ENCODE assay signal across 13 cellular contexts in genomic region chr3:197183582-197183981, GRCh38.
DNase-seq lines count a peak whose midpoint lies in the region; ATAC-seq and TF ChIP-seq lines count a peak whose summit lies in the region.
"Had no signal": no experiment of that assay in that cellular context is flagged by ENCODE, and none has a peak within 500 bp of the region (broad histone marks: within the 10 kb centered on the region; RNA-seq: fewer than 3 reads in every experiment).

No MANE protein-coding gene starts in this region.

- H3K4me3 ChIP-seq in neural cell (ENCODE audit: low read length), result peak overlapping the region; percentile 58
- no peak overlapping the region for H3K4me3 ChIP-seq in CD8-positive, alpha-beta memory T cell (ENCODE audit: low read length)
- H3K4me3 ChIP-seq: stomach had no signal

- no peaks in the 10 kb centered on the region for H3K9me3 Mint-ChIP-seq in CD8-positive, alpha-beta memory T cell
- H3K9me3 Mint-ChIP-seq: activated CD8-positive, alpha-beta T cell treated with anti-CD3 and anti-CD28 coated beads for 36 hours had no signal

- no peaks in the 10 kb centered on the region for H3K36me3 ChIP-seq in neural cell (ENCODE audit: insufficient read depth, low read length)
- H3K36me3 ChIP-seq in CD8-positive, alpha-beta memory T cell (ENCODE audit: insufficient read depth, low read length), result no peaks in the 10 kb centered on the region
- H3K36me3 ChIP-seq: stomach had no signal

- no peak overlapping the region for H2AFZ ChIP-seq in neural cell (ENCODE audit: low read depth, low read length)

- no peaks in the 10 kb centered on the region for H4K20me1 ChIP-seq in neural cell (ENCODE audit: insufficient read depth)

- ATAC-seq in HG02973 (IDR thresholded peaks at IDR 0.05; ENCODE audit: unreplicated experiment), result no peak
- ATAC-seq in HG02884 (IDR thresholded peaks at IDR 0.05; ENCODE audit: unreplicated experiment), result no peak
- ATAC-seq: activated CD8-positive, alpha-beta T cell treated with anti-CD3 and anti-CD28 coated beads for 36 hours; right cardiac atrium had no signal

- no peaks in the 10 kb centered on the region for H3K27me3 Mint-ChIP-seq in CD8-positive, alpha-beta memory T cell
- H3K27me3 Mint-ChIP-seq: activated CD8-positive, alpha-beta T cell treated with anti-CD3 and anti-CD28 coated beads for 36 hours; B cell had no signal

- no peaks in the 10 kb centered on the region for H3K79me2 ChIP-seq in neural cell (replicated peaks; ENCODE audit: insufficient read depth, low read length)

- no peak for TF ChIP-seq CTCF in neural cell (IDR thresholded peaks at IDR 0.05; ENCODE audit: poor library complexity, severe bottlenecking)

- peak; percentile 21 for TF ChIP-seq RAD21 in neural cell (conservative IDR thresholded peaks at IDR 0.05)

- H3K27ac ChIP-seq in neural cell (ENCODE audit: low read length), result peak overlapping the region; percentile 65
- H3K27ac ChIP-seq in CD8-positive, alpha-beta memory T cell (ENCODE audit: low read depth, low read length), result no peak overlapping the region
- H3K27ac ChIP-seq: stomach had no signal

- CTCF ChIA-PET in CD8-positive, alpha-beta memory T cell (lab: Charles Lee), result interaction anchor here (0.9 kb wide), 1 partner anchor 180 kb away, joined by 3 read pairs; no protein-coding TSS in a partner anchor

- peaks cover 12 to 24% (median 15%) of the 10 kb centered on the region in 3 donors for H3K4me1 Mint-ChIP-seq in CD8-positive, alpha-beta memory T cell

- H3K27me3 ChIP-seq in neural cell (ENCODE audit: insufficient read depth, low read depth, low read length), result no peaks in the 10 kb centered on the region
- no peaks in the 10 kb centered on the region for H3K27me3 ChIP-seq in CD8-positive, alpha-beta memory T cell (ENCODE audit: insufficient read depth, low read length, poor library complexity, severe bottlenecking)
- H3K27me3 ChIP-seq: stomach had no signal

- peak overlapping the region; percentile 49 for H3K9ac ChIP-seq in neural cell (ENCODE audit: low read length)

- DNase-seq in G401 (ENCODE audit: low spot score) (peak; percentile 90), NCI-H2081 (lab: John Stamatoyannopoulos, UW) (peak; percentile 71 to 88), SK-N-DZ (ENCODE audit: low spot score) (peak; percentile 29), RKO (ENCODE audit: low spot score) (no peak)
- DNase-seq in CD8-positive, alpha-beta memory T cell, result no peak
- DNase-seq: activated CD8-positive, alpha-beta T cell treated with anti-CD3 and anti-CD28 coated beads for 36 hours; activated gamma-delta T cell treated with Interleukin-2 at 50 U/mL for 16 hours; right cardiac atrium; stomach had no signal

- in situ Hi-C loops in G401 (cut with HindIII; ENCODE audit: low sequenced_read_pairs), result no loop called here

- H3K4me2 ChIP-seq in neural cell (ENCODE audit: low read length), result peak overlapping the region; percentile 32

- H3K4me3 Mint-ChIP-seq in CD8-positive, alpha-beta memory T cell, result no peak overlapping the region
- H3K4me3 Mint-ChIP-seq: activated CD8-positive, alpha-beta T cell treated with anti-CD3 and anti-CD28 coated beads for 36 hours; B cell had no signal

- no peaks in the 10 kb centered on the region for H3K9me2 ChIP-seq in neural cell (ENCODE audit: insufficient read depth, low read length)

- H3K27ac Mint-ChIP-seq in CD8-positive, alpha-beta memory T cell, result no peak overlapping the region
- H3K27ac Mint-ChIP-seq: activated CD8-positive, alpha-beta T cell treated with anti-CD3 and anti-CD28 coated beads for 36 hours; B cell had no signal

- POLR2A ChIA-PET in CD8-positive, alpha-beta memory T cell (lab: Charles Lee), result no interaction called here

- no peaks in the 10 kb centered on the region for H3K9me3 ChIP-seq in neural cell (ENCODE audit: low read length)
- no peaks in the 10 kb centered on the region for H3K9me3 ChIP-seq in CD8-positive, alpha-beta memory T cell (ENCODE audit: low read length)
- H3K9me3 ChIP-seq: stomach had no signal

- H3K4me1 ChIP-seq in CD8-positive, alpha-beta memory T cell (ENCODE audit: insufficient read depth, low read length), result no peaks in the 10 kb centered on the region

- no peaks in the 10 kb centered on the region for H3F3A ChIP-seq in neural cell (ENCODE audit: insufficient read depth, low read length, poor library complexity, severe bottlenecking)

- peaks cover 0 to 4% (median 4%) of the 10 kb centered on the region in 3 donors for H3K36me3 Mint-ChIP-seq in CD8-positive, alpha-beta memory T cell

- TF ChIP-seq EP300 in neural cell (conservative IDR thresholded peaks at IDR 0.05; ENCODE audit: poor library complexity, severe bottlenecking), result no peak

TF ChIP-seq in neural cell, 6 proteins besides CTCF, POLR2A, EP300 and RAD21:
- TF ChIP-seq REST (IDR thresholded peaks at IDR 0.05; ENCODE audit: borderline replicate concordance) (no peak), SMC3 (conservative IDR thresholded peaks at IDR 0.05; ENCODE audit: poor library complexity) (no peak), TAF1 (IDR thresholded peaks at IDR 0.05; ENCODE audit: low read depth) (no peak), POLR2AphosphoS5 (IDR thresholded peaks at IDR 0.05) (no peak), MXI1 (conservative IDR thresholded peaks at IDR 0.05; ENCODE audit: poor library complexity, severe bottlenecking) (no peak), EZH2 (IDR thresholded peaks at IDR 0.05; ENCODE audit: borderline replicate concordance, insufficient read depth, low read length, poor library complexity, severe bottlenecking) (no peak)

Comparison
In these comparisons a context has a peak if more than half of its experiments do, and no peak if none do; other contexts are left out.
1. DNase-seq: peak in G401 (single experiment), NCI-H2081 (2 of 2) and SK-N-DZ (single experiment); none in RKO (single experiment) and CD8-positive, alpha-beta memory T cell (0 of 5).